19 cellular contexts compared by ENCODE assay signal in genomic region chr2:1822341-1822740, GRCh38.
"Had no signal": no experiment of that assay in that cellular context is flagged by ENCODE, and none has a peak within 500 bp of the region (broad histone marks: within the 10 kb centered on the region; RNA-seq: fewer than 3 reads in every experiment).

No MANE protein-coding gene starts in this region.

- H3K36me3 Mint-ChIP-seq: naive B cell; stimulated activated naive B cell treated with anti-CD40 and anti-IgM and Interleukin-4, amounts not matched to agents 10 μg/mL and 1 μg/mL and 100 μg/mL, for 72 hours had no signal

- H3K4me1 Mint-ChIP-seq: stimulated activated naive CD8-positive, alpha-beta T cell treated with anti-CD3 and anti-CD28 coated beads, Interleukin-15, amount 100 ng/mL, for 72 hours had no signal

- FAIRE-seq: islet of Langerhans had no signal

- H3K27me3 ChIP-seq: foreskin keratinocyte, neutrophil, right atrium auricular region, sigmoid colon, upper lobe of left lung, uterus had no signal

- H3K4me1 ChIP-seq: foreskin keratinocyte, upper lobe of left lung, uterus had no signal

- H3K27me3 Mint-ChIP-seq: dendritic cell treated with granulocyte-macrophage colony-stimulating factor and Interleukin-4, amounts not matched to agents 40 ng/mL and 50 ng/mL, for 4 days had no signal

- H3K4me3 Mint-ChIP-seq: dendritic cell treated with granulocyte-macrophage colony-stimulating factor and Interleukin-4, amounts not matched to agents 40 ng/mL and 50 ng/mL, for 4 days; naive B cell; nephron; stimulated activated naive B cell treated with anti-CD40 and anti-IgM and Interleukin-4, amounts not matched to agents 10 μg/mL and 1 μg/mL and 100 μg/mL, for 72 hours; stimulated activated naive CD8-positive, alpha-beta T cell treated with anti-CD3 and anti-CD28 coated beads, Interleukin-15, amount 100 ng/mL, for 72 hours had no signal

- H3K9me3 ChIP-seq: heart right ventricle, neutrophil, right atrium auricular region, sigmoid colon, upper lobe of left lung, uterus had no signal

- H3K27ac ChIP-seq: foreskin keratinocyte, heart right ventricle, neutrophil, right atrium auricular region, skin epidermis, upper lobe of left lung, uterus had no signal

- DNase-seq: foreskin keratinocyte; heart right ventricle; hypothalamus; kidney glomerular epithelial cell; mesendoderm; naive B cell; sigmoid colon; stimulated activated CD4-positive, alpha-beta T cell treated with anti-CD3 and anti-CD28 coated beads, Interleukin-2, amount 100 ng/mL, for 24 hours; stimulated activated CD4-positive, alpha-beta T cell treated with anti-CD3 and anti-CD28 coated beads, Interleukin-4, amount 100 ng/mL, for 4 hours; stimulated activated naive B cell treated with anti-CD40 and anti-IgM and Interleukin-4, amounts not matched to agents 10 μg/mL and 1 μg/mL and 100 μg/mL, for 72 hours; stimulated activated naive CD8-positive, alpha-beta T cell treated with anti-CD3 and anti-CD28 coated beads, Interleukin-15, amount 100 ng/mL, for 72 hours; upper lobe of left lung; uterus had no signal

- H3K9me3 Mint-ChIP-seq: dendritic cell treated with granulocyte-macrophage colony-stimulating factor and Interleukin-4, amounts not matched to agents 40 ng/mL and 50 ng/mL, for 4 days; naive B cell; nephron; stimulated activated naive B cell treated with anti-CD40 and anti-IgM and Interleukin-4, amounts not matched to agents 10 μg/mL and 1 μg/mL and 100 μg/mL, for 72 hours; stimulated activated naive CD8-positive, alpha-beta T cell treated with anti-CD3 and anti-CD28 coated beads, Interleukin-15, amount 100 ng/mL, for 72 hours had no signal

- H3K4me3 ChIP-seq: heart right ventricle, right atrium auricular region, sigmoid colon, skin epidermis, upper lobe of left lung, uterus had no signal

- H3K27ac Mint-ChIP-seq: dendritic cell treated with granulocyte-macrophage colony-stimulating factor and Interleukin-4, amounts not matched to agents 40 ng/mL and 50 ng/mL, for 4 days; naive B cell; stimulated activated naive B cell treated with anti-CD40 and anti-IgM and Interleukin-4, amounts not matched to agents 10 μg/mL and 1 μg/mL and 100 μg/mL, for 72 hours; stimulated activated naive CD8-positive, alpha-beta T cell treated with anti-CD3 and anti-CD28 coated beads, Interleukin-15, amount 100 ng/mL, for 72 hours had no signal

- H3K36me3 ChIP-seq: heart right ventricle, neutrophil, right atrium auricular region, sigmoid colon, upper lobe of left lung, uterus had no signal
